ENCODE assay signal across 24 cellular contexts in genomic region chr6:80223743-80224212, GRCh38.
DNase-seq lines count a peak whose midpoint lies in the region; ATAC-seq and TF ChIP-seq lines count a peak whose summit lies in the region.
"Had no signal": no experiment of that assay in that cellular context is flagged by ENCODE, and none has a peak within 500 bp of the region (broad histone marks: within the 10 kb centered on the region; RNA-seq: fewer than 3 reads in every experiment).

No MANE protein-coding gene starts in this region.

- ATAC-seq in left lobe of liver (peak; percentile 74), HG02870 (IDR thresholded peaks at IDR 0.05; ENCODE audit: unreplicated experiment) (no peak), HG03565 (IDR thresholded peaks at IDR 0.05; ENCODE audit: unreplicated experiment) (no peak)
- ATAC-seq: A549; foreskin keratinocyte; naive thymus-derived CD8-positive, alpha-beta T cell; T-cell had no signal

- no peak overlapping the region for H3K4me3 ChIP-seq in HFF-Myc (replicated peaks; ENCODE audit: low read depth, low read length)
- H3K4me3 ChIP-seq: A549 had no signal

- DNase-seq in AG08395 (ENCODE audit: low spot score) = peak; percentile 80
- peak; percentile 6 for DNase-seq in HFF-Myc (ENCODE audit: extremely low read depth, low read depth)
- peak; percentile 68 for DNase-seq in dedifferentiated amniotic fluid mesenchymal stem cell (ENCODE audit: extremely low spot score)
- no peak for DNase-seq in left lobe of liver (ENCODE audit: low spot score)
- DNase-seq in NCI-H1930 (lab: John Stamatoyannopoulos, UW) = no peak
- no peak for DNase-seq in NCI-H2227 (lab: John Stamatoyannopoulos, UW; ENCODE audit: unreplicated experiment)
- DNase-seq: activated CD4-positive, alpha-beta T cell treated with anti-CD3 and anti-CD28 coated beads, Interleukin-2, amount 10 ng/mL, durations not matched to agents 7 days and 5 days; activated effector memory CD4-positive, alpha-beta T cell treated with anti-CD3 and anti-CD28 coated beads, Interleukin-2, amount 50 U/mL, for 16 hours; amygdala; CD4-positive, CD25-positive, alpha-beta regulatory T cell; foreskin keratinocyte; H7; KBM-7; mesendoderm; naive thymus-derived CD8-positive, alpha-beta T cell; NCI-H187 treated with DMSO at 0.1 percent for 48 hours; NCI-H446 treated with DMSO at 0.1 percent for 48 hours; posterior cingulate gyrus; small intestine; stimulated activated CD4-positive, alpha-beta T cell treated with anti-CD3 and anti-CD28 coated beads, Interleukin-2, amount 100 ng/mL, for 48 hours; T-cell had no signal

- TF ChIP-seq CTCF in HFF-Myc (IDR thresholded peaks at IDR 0.05; ENCODE audit: low read depth, low read length, missing control alignments) = no peak

Comparison
In these comparisons a context has a peak if more than half of its experiments do, and no peak if none do; other contexts are left out.
1. DNase-seq: peak in AG08395 (single experiment), HFF-Myc (single experiment) and dedifferentiated amniotic fluid mesenchymal stem cell (single experiment); none in left lobe of liver (single experiment), NCI-H1930 (0 of 2) and NCI-H2227 (single experiment).